In the genomic region with DNA sequence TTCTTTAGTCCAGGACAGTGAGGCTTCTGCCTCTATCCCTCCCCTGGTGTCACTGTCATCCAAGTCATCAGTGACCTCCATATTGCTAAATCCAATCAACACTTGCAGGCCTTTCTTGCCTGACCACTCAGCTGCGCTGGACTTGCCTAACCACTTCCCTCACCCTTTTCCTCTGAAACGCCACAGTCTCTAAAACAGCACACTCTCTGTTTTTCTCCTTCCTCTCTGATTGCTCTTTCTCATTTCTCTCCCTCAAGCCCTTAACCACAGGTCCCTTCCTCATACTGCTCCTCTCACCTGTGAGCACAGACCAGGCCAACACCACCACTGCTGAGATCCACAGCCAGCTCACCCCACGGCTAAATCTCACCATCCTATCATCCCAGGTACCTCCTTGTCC, we compare ENCODE assay signal across 1 cellular context.
A peak's percentile ranks its signal among the peaks of the same experiment; 100 is the strongest.
TF ChIP-seq lines count a peak whose summit lies in the region.

No MANE protein-coding gene starts in this region.

TF ChIP-seq in K562, 482 proteins besides CTCF, POLR2A, EP300 and RAD21:
- TF ChIP-seq NR1H2 (CRISPR knock-in tag; IDR thresholded peaks at IDR 0.05) (no peak), FOXJ2 (tag; IDR thresholded peaks at IDR 0.05) (no peak), BCOR (IDR thresholded peaks at IDR 0.05) (0 out of 2 replicates have a peak, but pooled peaks have one; percentile 12), SMARCA5 (IDR thresholded peaks at IDR 0.05) (peak; percentile 41; the same call in 1 of the 2 replicates), BACH1 (tag; IDR thresholded peaks at IDR 0.05) (no peak), ZFX (CRISPR knock-in tag; IDR thresholded peaks at IDR 0.05) (0 out of 2 replicates have a peak, but pooled peaks have one; percentile 4), POLR2B (IDR thresholded peaks at IDR 0.05; ENCODE audit: low read depth, partially characterized antibody) (peak; percentile 71), HDGF (IDR thresholded peaks at IDR 0.05) (peak; percentile 69; the same call in 1 of the 2 replicates), NFIC (IDR thresholded peaks at IDR 0.05) (peak; percentile 13; the same call in 1 of the 2 replicates), HDAC1 (IDR thresholded peaks at IDR 0.05) (0 out of 4 replicates have a peak, but pooled peaks of 1 of the 2 experiments have one; percentile 19), PHB2 (IDR thresholded peaks at IDR 0.05; ENCODE audit: low read depth) (0 out of 2 replicates have a peak, but pooled peaks have one; percentile 14), ELF4 (CRISPR knock-in tag; IDR thresholded peaks at IDR 0.05) (0 out of 2 replicates have a peak, but pooled peaks have one; percentile 7), SUPT5H (IDR thresholded peaks at IDR 0.05) (peak; percentile 71), EHMT2 (IDR thresholded peaks at IDR 0.05) (0 out of 2 replicates have a peak, but pooled peaks have one; percentile 34)
- TF ChIP-seq, protein P1, sequence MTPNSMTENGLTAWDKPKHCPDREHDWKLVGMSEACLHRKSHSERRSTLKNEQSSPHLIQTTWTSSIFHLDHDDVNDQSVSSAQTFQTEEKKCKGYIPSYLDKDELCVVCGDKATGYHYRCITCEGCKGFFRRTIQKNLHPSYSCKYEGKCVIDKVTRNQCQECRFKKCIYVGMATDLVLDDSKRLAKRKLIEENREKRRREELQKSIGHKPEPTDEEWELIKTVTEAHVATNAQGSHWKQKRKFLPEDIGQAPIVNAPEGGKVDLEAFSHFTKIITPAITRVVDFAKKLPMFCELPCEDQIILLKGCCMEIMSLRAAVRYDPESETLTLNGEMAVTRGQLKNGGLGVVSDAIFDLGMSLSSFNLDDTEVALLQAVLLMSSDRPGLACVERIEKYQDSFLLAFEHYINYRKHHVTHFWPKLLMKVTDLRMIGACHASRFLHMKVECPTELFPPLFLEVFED (CRISPR knock-in tag; conservative IDR thresholded peaks at IDR 0.05): peak; percentile 70; the same call in 1 of the 2 replicates
- TF ChIP-seq, protein P2, sequence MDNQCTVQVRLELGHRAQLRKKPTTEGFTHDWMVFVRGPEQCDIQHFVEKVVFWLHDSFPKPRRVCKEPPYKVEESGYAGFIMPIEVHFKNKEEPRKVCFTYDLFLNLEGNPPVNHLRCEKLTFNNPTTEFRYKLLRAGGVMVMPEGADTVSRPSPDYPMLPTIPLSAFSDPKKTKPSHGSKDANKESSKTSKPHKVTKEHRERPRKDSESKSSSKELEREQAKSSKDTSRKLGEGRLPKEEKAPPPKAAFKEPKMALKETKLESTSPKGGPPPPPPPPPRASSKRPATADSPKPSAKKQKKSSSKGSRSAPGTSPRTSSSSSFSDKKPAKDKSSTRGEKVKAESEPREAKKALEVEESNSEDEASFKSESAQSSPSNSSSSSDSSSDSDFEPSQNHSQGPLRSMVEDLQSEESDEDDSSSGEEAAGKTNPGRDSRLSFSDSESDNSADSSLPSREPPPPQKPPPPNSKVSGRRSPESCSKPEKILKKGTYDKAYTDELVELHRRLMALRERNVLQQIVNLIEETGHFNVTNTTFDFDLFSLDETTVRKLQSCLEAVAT (IDR thresholded peaks at IDR 0.05): peak in 1 of 2 experiments; percentile 69; a peak in 1 of 4 replicates
- TF ChIP-seq, protein P3, sequence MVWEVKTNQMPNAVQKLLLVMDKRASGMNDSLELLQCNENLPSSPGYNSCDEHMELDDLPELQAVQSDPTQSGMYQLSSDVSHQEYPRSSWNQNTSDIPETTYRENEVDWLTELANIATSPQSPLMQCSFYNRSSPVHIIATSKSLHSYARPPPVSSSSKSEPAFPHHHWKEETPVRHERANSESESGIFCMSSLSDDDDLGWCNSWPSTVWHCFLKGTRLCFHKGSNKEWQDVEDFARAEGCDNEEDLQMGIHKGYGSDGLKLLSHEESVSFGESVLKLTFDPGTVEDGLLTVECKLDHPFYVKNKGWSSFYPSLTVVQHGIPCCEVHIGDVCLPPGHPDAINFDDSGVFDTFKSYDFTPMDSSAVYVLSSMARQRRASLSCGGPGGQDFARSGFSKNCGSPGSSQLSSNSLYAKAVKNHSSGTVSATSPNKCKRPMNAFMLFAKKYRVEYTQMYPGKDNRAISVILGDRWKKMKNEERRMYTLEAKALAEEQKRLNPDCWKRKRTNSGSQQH (CRISPR knock-in tag; IDR thresholded peaks at IDR 0.05): 0 out of 2 replicates have a peak, but pooled peaks have one; percentile 49
- TF ChIP-seq, protein P4, sequence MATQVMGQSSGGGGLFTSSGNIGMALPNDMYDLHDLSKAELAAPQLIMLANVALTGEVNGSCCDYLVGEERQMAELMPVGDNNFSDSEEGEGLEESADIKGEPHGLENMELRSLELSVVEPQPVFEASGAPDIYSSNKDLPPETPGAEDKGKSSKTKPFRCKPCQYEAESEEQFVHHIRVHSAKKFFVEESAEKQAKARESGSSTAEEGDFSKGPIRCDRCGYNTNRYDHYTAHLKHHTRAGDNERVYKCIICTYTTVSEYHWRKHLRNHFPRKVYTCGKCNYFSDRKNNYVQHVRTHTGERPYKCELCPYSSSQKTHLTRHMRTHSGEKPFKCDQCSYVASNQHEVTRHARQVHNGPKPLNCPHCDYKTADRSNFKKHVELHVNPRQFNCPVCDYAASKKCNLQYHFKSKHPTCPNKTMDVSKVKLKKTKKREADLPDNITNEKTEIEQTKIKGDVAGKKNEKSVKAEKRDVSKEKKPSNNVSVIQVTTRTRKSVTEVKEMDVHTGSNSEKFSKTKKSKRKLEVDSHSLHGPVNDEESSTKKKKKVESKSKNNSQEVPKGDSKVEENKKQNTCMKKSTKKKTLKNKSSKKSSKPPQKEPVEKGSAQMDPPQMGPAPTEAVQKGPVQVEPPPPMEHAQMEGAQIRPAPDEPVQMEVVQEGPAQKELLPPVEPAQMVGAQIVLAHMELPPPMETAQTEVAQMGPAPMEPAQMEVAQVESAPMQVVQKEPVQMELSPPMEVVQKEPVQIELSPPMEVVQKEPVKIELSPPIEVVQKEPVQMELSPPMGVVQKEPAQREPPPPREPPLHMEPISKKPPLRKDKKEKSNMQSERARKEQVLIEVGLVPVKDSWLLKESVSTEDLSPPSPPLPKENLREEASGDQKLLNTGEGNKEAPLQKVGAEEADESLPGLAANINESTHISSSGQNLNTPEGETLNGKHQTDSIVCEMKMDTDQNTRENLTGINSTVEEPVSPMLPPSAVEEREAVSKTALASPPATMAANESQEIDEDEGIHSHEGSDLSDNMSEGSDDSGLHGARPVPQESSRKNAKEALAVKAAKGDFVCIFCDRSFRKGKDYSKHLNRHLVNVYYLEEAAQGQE (CRISPR knock-in tag; IDR thresholded peaks at IDR 0.05; ENCODE audit: low read depth): no peak
- TF ChIP-seq, protein P5, sequence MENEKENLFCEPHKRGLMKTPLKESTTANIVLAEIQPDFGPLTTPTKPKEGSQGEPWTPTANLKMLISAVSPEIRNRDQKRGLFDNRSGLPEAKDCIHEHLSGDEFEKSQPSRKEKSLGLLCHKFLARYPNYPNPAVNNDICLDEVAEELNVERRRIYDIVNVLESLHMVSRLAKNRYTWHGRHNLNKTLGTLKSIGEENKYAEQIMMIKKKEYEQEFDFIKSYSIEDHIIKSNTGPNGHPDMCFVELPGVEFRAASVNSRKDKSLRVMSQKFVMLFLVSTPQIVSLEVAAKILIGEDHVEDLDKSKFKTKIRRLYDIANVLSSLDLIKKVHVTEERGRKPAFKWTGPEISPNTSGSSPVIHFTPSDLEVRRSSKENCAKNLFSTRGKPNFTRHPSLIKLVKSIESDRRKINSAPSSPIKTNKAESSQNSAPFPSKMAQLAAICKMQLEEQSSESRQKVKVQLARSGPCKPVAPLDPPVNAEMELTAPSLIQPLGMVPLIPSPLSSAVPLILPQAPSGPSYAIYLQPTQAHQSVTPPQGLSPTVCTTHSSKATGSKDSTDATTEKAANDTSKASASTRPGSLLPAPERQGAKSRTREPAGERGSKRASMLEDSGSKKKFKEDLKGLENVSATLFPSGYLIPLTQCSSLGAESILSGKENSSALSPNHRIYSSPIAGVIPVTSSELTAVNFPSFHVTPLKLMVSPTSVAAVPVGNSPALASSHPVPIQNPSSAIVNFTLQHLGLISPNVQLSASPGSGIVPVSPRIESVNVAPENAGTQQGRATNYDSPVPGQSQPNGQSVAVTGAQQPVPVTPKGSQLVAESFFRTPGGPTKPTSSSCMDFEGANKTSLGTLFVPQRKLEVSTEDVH (IDR thresholded peaks at IDR 0.05; ENCODE audit: low read depth, partially characterized antibody): peak; percentile 24
- TF ChIP-seq, protein P6, sequence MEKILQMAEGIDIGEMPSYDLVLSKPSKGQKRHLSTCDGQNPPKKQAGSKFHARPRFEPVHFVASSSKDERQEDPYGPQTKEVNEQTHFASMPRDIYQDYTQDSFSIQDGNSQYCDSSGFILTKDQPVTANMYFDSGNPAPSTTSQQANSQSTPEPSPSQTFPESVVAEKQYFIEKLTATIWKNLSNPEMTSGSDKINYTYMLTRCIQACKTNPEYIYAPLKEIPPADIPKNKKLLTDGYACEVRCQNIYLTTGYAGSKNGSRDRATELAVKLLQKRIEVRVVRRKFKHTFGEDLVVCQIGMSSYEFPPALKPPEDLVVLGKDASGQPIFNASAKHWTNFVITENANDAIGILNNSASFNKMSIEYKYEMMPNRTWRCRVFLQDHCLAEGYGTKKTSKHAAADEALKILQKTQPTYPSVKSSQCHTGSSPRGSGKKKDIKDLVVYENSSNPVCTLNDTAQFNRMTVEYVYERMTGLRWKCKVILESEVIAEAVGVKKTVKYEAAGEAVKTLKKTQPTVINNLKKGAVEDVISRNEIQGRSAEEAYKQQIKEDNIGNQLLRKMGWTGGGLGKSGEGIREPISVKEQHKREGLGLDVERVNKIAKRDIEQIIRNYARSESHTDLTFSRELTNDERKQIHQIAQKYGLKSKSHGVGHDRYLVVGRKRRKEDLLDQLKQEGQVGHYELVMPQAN (IDR thresholded peaks at IDR 0.05; ENCODE audit: borderline replicate concordance): 0 out of 2 replicates have a peak, but pooled peaks have one; percentile 27
- TF ChIP-seq, protein P7, sequence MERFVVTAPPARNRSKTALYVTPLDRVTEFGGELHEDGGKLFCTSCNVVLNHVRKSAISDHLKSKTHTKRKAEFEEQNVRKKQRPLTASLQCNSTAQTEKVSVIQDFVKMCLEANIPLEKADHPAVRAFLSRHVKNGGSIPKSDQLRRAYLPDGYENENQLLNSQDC (CRISPR knock-in tag; IDR thresholded peaks at IDR 0.05): no peak
